Comparison of ENCODE assay signal across 21 cellular contexts in genomic region chr3:98532275-98532637, GRCh38. TPM values are rescaled to one million over a fixed set of nuclear protein-coding genes. Genes with fewer than 3 reads are reported as not detected.
A peak's percentile ranks its signal among the peaks of the same experiment; 100 is the strongest.
DNase-seq lines count a peak whose midpoint lies in the region; ATAC-seq, FAIRE-seq and TF ChIP-seq lines count a peak whose summit lies in the region.
"Had no signal": no experiment of that assay in that cellular context is flagged by ENCODE, and none has a peak within 500 bp of the region (broad histone marks: within the 10 kb centered on the region; RNA-seq: fewer than 3 reads in every experiment).

No MANE protein-coding gene starts in this region.

- no peaks in the 10 kb centered on the region for H3K9me3 ChIP-seq in HepG2 (ENCODE audit: low read length)
- H3K9me3 ChIP-seq in testis: no peaks in the 10 kb centered on the region
- H3K9me3 ChIP-seq: tibial artery had no signal

- H3K27ac Mint-ChIP-seq in natural killer cell treated with Interleukin-12 subunit alpha and Interleukin-12 subunit beta and Interleukin-15 and Interleukin-18, amount 100 ng/mL, for 72 hours: peak overlapping the region in 1 of 2 donors; percentile 67
- H3K27ac Mint-ChIP-seq in natural killer cell: no peak overlapping the region
- H3K27ac Mint-ChIP-seq in activated T-helper 2 cell treated with anti-CD3 and anti-CD28 coated beads, Interferon-gamma antibody, Interleukin-2, Interleukin-4, amounts not matched to agents 10 μg/mL and 5 μg/mL and 100 μg/mL, durations not matched to agents 14 hours and 24 hours and 36 hours: peak overlapping the region; percentile 59
- H3K27ac Mint-ChIP-seq: H9 had no signal

- peaks cover 6% of the 10 kb centered on the region for H3K36me3 Mint-ChIP-seq in natural killer cell treated with Interleukin-12 subunit alpha and Interleukin-12 subunit beta and Interleukin-15 and Interleukin-18, amount 100 ng/mL, for 72 hours
- H3K36me3 Mint-ChIP-seq in natural killer cell: no peaks in the 10 kb centered on the region
- peaks cover 50% of the 10 kb centered on the region for H3K36me3 Mint-ChIP-seq in activated T-helper 2 cell treated with anti-CD3 and anti-CD28 coated beads, Interferon-gamma antibody, Interleukin-2, Interleukin-4, amounts not matched to agents 10 μg/mL and 5 μg/mL and 100 μg/mL, durations not matched to agents 14 hours and 24 hours and 36 hours (ENCODE audit: low read depth)

- no peaks in the 10 kb centered on the region for H3K9me3 Mint-ChIP-seq in natural killer cell treated with Interleukin-12 subunit alpha and Interleukin-12 subunit beta and Interleukin-15 and Interleukin-18, amount 100 ng/mL, for 72 hours
- no peaks in the 10 kb centered on the region for H3K9me3 Mint-ChIP-seq in natural killer cell
- H3K9me3 Mint-ChIP-seq in activated T-helper 2 cell treated with anti-CD3 and anti-CD28 coated beads, Interferon-gamma antibody, Interleukin-2, Interleukin-4, amounts not matched to agents 10 μg/mL and 5 μg/mL and 100 μg/mL, durations not matched to agents 14 hours and 24 hours and 36 hours: no peaks in the 10 kb centered on the region
- H3K9me3 Mint-ChIP-seq: activated naive CD4-positive, alpha-beta T cell treated with anti-CD3 and anti-CD28 coated beads, Interleukin-2, amount 50 U/mL, for 72 hours; H9; naive thymus-derived CD4-positive, alpha-beta T cell had no signal

- BruUV-seq in HepG2 (replicated peaks; lab: Mats Ljungman, UMichigan): no TSS peak

- H3K27me3 Mint-ChIP-seq in natural killer cell treated with Interleukin-12 subunit alpha and Interleukin-12 subunit beta and Interleukin-15 and Interleukin-18, amount 100 ng/mL, for 72 hours: no peaks in the 10 kb centered on the region
- no peaks in the 10 kb centered on the region for H3K27me3 Mint-ChIP-seq in natural killer cell (ENCODE audit: low read depth in 2 of 2)
- H3K27me3 Mint-ChIP-seq in activated T-helper 2 cell treated with anti-CD3 and anti-CD28 coated beads, Interferon-gamma antibody, Interleukin-2, Interleukin-4, amounts not matched to agents 10 μg/mL and 5 μg/mL and 100 μg/mL, durations not matched to agents 14 hours and 24 hours and 36 hours (ENCODE audit: low read depth): no peaks in the 10 kb centered on the region

- no peak for DNase-seq in natural killer cell treated with Interleukin-12 subunit alpha and Interleukin-12 subunit beta and Interleukin-15 and Interleukin-18, amount 100 ng/mL, for 72 hours (ENCODE audit: low spot score)
- DNase-seq in natural killer cell (no peak), NCI-H128 (lab: John Stamatoyannopoulos, UW; ENCODE audit: unreplicated experiment) (no peak), HepG2 (ENCODE audit: low spot score) (no peak), testis (no peak)
- DNase-seq in activated T-helper 2 cell treated with anti-CD3 and anti-CD28 coated beads, Interferon-gamma antibody, Interleukin-2, Interleukin-4, amounts not matched to agents 10 μg/mL and 5 μg/mL and 100 μg/mL, durations not matched to agents 14 hours and 24 hours and 36 hours (ENCODE audit: low spot score): no peak
- DNase-seq: activated CD4-positive, alpha-beta T cell treated with anti-CD3 and anti-CD28 coated beads, Interleukin-2, amount 50 U/mL, for 48 hours; glutamatergic neuron; H9; naive thymus-derived CD4-positive, alpha-beta T cell; NCI-H2081; NCI-H526 treated with DMSO at 0.1 percent for 48 hours; tibial artery had no signal

- no peaks in the 10 kb centered on the region for H3K79me2 ChIP-seq in HepG2 (ENCODE audit: insufficient read depth, low read length)

- peak in 1 of 2 donors; percentile 50 for ATAC-seq in natural killer cell treated with Interleukin-12 subunit alpha and Interleukin-12 subunit beta and Interleukin-15 and Interleukin-18, amount 100 ng/mL, for 72 hours
- ATAC-seq in natural killer cell (no peak), HG03039 (IDR thresholded peaks at IDR 0.05; ENCODE audit: unreplicated experiment) (peak; percentile 1), HepG2 (no peak)
- ATAC-seq: activated naive CD4-positive, alpha-beta T cell treated with anti-CD3 and anti-CD28 coated beads, Interleukin-2, amount 50 U/mL, for 72 hours had no signal

- no peak overlapping the region for H3K9ac ChIP-seq in HepG2 (ENCODE audit: insufficient read depth, low read depth, low read length)

- peak overlapping the region; percentile 55 for H3K4me3 Mint-ChIP-seq in natural killer cell treated with Interleukin-12 subunit alpha and Interleukin-12 subunit beta and Interleukin-15 and Interleukin-18, amount 100 ng/mL, for 72 hours
- no peak overlapping the region for H3K4me3 Mint-ChIP-seq in natural killer cell
- peak overlapping the region; percentile 72 for H3K4me3 Mint-ChIP-seq in activated T-helper 2 cell treated with anti-CD3 and anti-CD28 coated beads, Interferon-gamma antibody, Interleukin-2, Interleukin-4, amounts not matched to agents 10 μg/mL and 5 μg/mL and 100 μg/mL, durations not matched to agents 14 hours and 24 hours and 36 hours (ENCODE audit: low read depth)
- H3K4me3 Mint-ChIP-seq: H9 had no signal

- in situ Hi-C loops in HepG2 (cut with HindIII; ENCODE audit: extremely low pct_ligation_motif_present, low pct_unique_long_range_greater_than_20kb): no loop called here

- TF ChIP-seq EP300 in HepG2 (IDR thresholded peaks at IDR 0.05; ENCODE audit: low read depth in 2 of 2, low read length in 2 of 2) (no peak), HepG2 (CRISPR knock-in tag; IDR thresholded peaks at IDR 0.05; ENCODE audit: borderline replicate concordance) (no peak)

- peak overlapping the region; percentile 11 for H3K4me3 ChIP-seq in urinary bladder (ENCODE audit: low read depth, low read length)
- no peak overlapping the region for H3K4me3 ChIP-seq in HepG2 (replicated peaks in 1 of 3; ENCODE audit: insufficient read depth in 1 of 3, low read depth in 2 of 3, low read length in 3 of 3)
- H3K4me3 ChIP-seq in testis: no peak overlapping the region
- H3K4me3 ChIP-seq: tibial artery had no signal

- peaks cover 2 to 36% of the 10 kb centered on the region in 2 donors for H3K4me1 Mint-ChIP-seq in natural killer cell treated with Interleukin-12 subunit alpha and Interleukin-12 subunit beta and Interleukin-15 and Interleukin-18, amount 100 ng/mL, for 72 hours (ENCODE audit: low read depth in 2 of 2)
- H3K4me1 Mint-ChIP-seq in natural killer cell: no peaks in the 10 kb centered on the region
- H3K4me1 Mint-ChIP-seq in activated T-helper 2 cell treated with anti-CD3 and anti-CD28 coated beads, Interferon-gamma antibody, Interleukin-2, Interleukin-4, amounts not matched to agents 10 μg/mL and 5 μg/mL and 100 μg/mL, durations not matched to agents 14 hours and 24 hours and 36 hours (ENCODE audit: low read depth): peaks cover 66% of the 10 kb centered on the region

- no peak for TF ChIP-seq RAD21 in HepG2 (CRISPR knock-in tag; IDR thresholded peaks at IDR 0.05)

- FAIRE-seq in HepG2 (lab: Jason Lieb, UNC): no peak
- FAIRE-seq: endothelial cell of umbilical vein, RCC 7860 had no signal

- WGBS in urinary bladder: 83% methylated on average over 5 of the region's 5 CpGs
- 68% methylated on average over 5 of the region's 5 CpGs for WGBS in HepG2 (ENCODE audit: low lambda C conversion rate)
- 64 to 74% methylated on average over 3 to 5 of the region's 5 CpGs for WGBS in testis, 2 donors

- H3K4me2 ChIP-seq in HepG2 (ENCODE audit: low read depth, low read length): no peak overlapping the region

- intact Hi-C loops in natural killer cell (cut with micrococcal nuclease): no loop called here
- intact Hi-C loops in activated T-helper 2 cell treated with anti-CD3 and anti-CD28 coated beads, Interferon-gamma antibody, Interleukin-2, Interleukin-4, amounts not matched to agents 10 μg/mL and 5 μg/mL and 100 μg/mL, durations not matched to agents 14 hours and 24 hours and 36 hours (cut with micrococcal nuclease): no loop called here
- intact Hi-C loops in HepG2 (cut with micrococcal nuclease; ENCODE audit: unreplicated experiment): no loop called here
- intact Hi-C loops in testis (cut with DNase I; ENCODE audit: low total_unique reads): no loop called here

- H3K27me3 ChIP-seq in HepG2 (ENCODE audit: control insufficient read depth in 1 of 2, insufficient read depth in 2 of 2, low read length in 2 of 2): 0 out of 5 replicates have a peak, but pooled peaks cover 0 to 4% of the 10 kb centered on the region in 2 experiments
- H3K27me3 ChIP-seq in testis: no peaks in the 10 kb centered on the region

- no peak for TF ChIP-seq CTCF in natural killer cell (IDR thresholded peaks at IDR 0.05)
- TF ChIP-seq CTCF in HepG2 (CRISPR knock-in tag; IDR thresholded peaks at IDR 0.05): no peak
- TF ChIP-seq CTCF in testis (IDR thresholded peaks at IDR 0.05): no peak

- no peak overlapping the region for H2AFZ ChIP-seq in HepG2 (ENCODE audit: low read length)

- no peak for TF ChIP-seq POLR2A in HepG2 (IDR thresholded peaks at IDR 0.05; ENCODE audit: insufficient read depth in 1 of 2, low read depth in 2 of 2, low read length in 2 of 2)
- TF ChIP-seq POLR2A in testis (IDR thresholded peaks at IDR 0.05): no peak

- H3K36me3 ChIP-seq in urinary bladder (ENCODE audit: insufficient read depth): no peaks in the 10 kb centered on the region
- H3K36me3 ChIP-seq in HepG2 (replicated peaks in 1 of 2; ENCODE audit: control insufficient read depth in 1 of 2, insufficient read depth in 2 of 2, low read length in 2 of 2): no peaks in the 10 kb centered on the region
- no peaks in the 10 kb centered on the region for H3K36me3 ChIP-seq in testis (ENCODE audit: low read depth, missing control alignments)
- H3K36me3 ChIP-seq: tibial artery had no signal

- POLR2A ChIA-PET in HepG2 (lab: Yijun Ruan, JAX): no interaction called here

- H3K27ac ChIP-seq in urinary bladder (ENCODE audit: low read depth) (no peak overlapping the region), HepG2 (ENCODE audit: extremely low read length, insufficient read depth, low read length) (no peak overlapping the region), testis (no peak overlapping the region)
- H3K27ac ChIP-seq: tibial artery had no signal

- H4K20me1 ChIP-seq in HepG2 (ENCODE audit: insufficient read depth, low read length): no peaks in the 10 kb centered on the region

- no peaks in the 10 kb centered on the region for H3K4me1 ChIP-seq in urinary bladder (ENCODE audit: insufficient read depth)
- H3K4me1 ChIP-seq in HepG2 (ENCODE audit: insufficient read depth, low read length): peaks cover 18% of the 10 kb centered on the region
- no peaks in the 10 kb centered on the region for H3K4me1 ChIP-seq in testis
- H3K4me1 ChIP-seq: tibial artery had no signal

- CTCF ChIA-PET in HepG2 (lab: Yijun Ruan, JAX; ENCODE audit: low intra/inter-chr PET ratio, low total read pairs): no interaction called here

RNA-seq across cellular contexts. Expression of gene GPR15, which starts 0.5 kb away (rescaled TPM):
- 10 to 100 TPM in 1 of 2 donors, 1 to 10 TPM in 1; 1.4 to 13.2 TPM for total RNA-seq in natural killer cell treated with Interleukin-12 subunit alpha and Interleukin-12 subunit beta and Interleukin-15 and Interleukin-18, amount 100 ng/mL, for 72 hours
- total RNA-seq in natural killer cell (10 to 100 TPM in 1 of 3 donors, 1 to 10 TPM in 1, under 1 TPM in 1; 0.97 to 32.8 (median 1.5) TPM), urinary bladder (not detected), HepG2 (2016; rRNA removed; fragmentation: Illumina TruSeq; extraction: Trizol) (not detected in 2 replicates), testis (not detected)
- 10.0 and 10.5 TPM in 2 replicates for total RNA-seq in activated T-helper 2 cell treated with anti-CD3 and anti-CD28 coated beads, Interferon-gamma antibody, Interleukin-2, Interleukin-4, amounts not matched to agents 10 μg/mL and 5 μg/mL and 100 μg/mL, durations not matched to agents 14 hours and 24 hours and 36 hours
- polyA plus RNA-seq in urinary bladder (0.61 TPM), HepG2 (2011; rRNA removed) (not detected in 2 replicates), testis (ENCODE audit: insufficient read depth, low read depth, low replicate concordance) (0.34 TPM)
- not detected in 2 replicates for total RNA-seq in HepG2 (2016; cell fraction: cytosol; rRNA removed; fragmentation: Illumina TruSeq; extraction: Trizol; ENCODE audit: low read depth)
- not detected in 2 replicates for total RNA-seq in HepG2 (2016; cell fraction: insoluble cytoplasmic fraction; rRNA removed; fragmentation: Illumina TruSeq; extraction: Trizol)
- total RNA-seq in HepG2 (2016; cell fraction: membrane; rRNA removed; fragmentation: Illumina TruSeq; extraction: Trizol): not detected in 2 replicates
- total RNA-seq in HepG2 (2016; cell fraction: nucleus; rRNA removed; fragmentation: Illumina TruSeq; extraction: Trizol): not detected in 2 replicates
- polyA plus RNA-seq in HepG2 (2011; cell fraction: cytosol; rRNA removed): not detected in 2 replicates
- polyA plus RNA-seq in HepG2 (2011; cell fraction: nucleus; rRNA removed): not detected in 2 replicates
- not detected in 2 replicates for polyA plus RNA-seq in HepG2 (2012)
- polyA plus RNA-seq in HepG2 (2016; cell fraction: cytosol; fragmentation: Illumina TruSeq; extraction: Trizol; ENCODE audit: low read depth): not detected in 2 replicates
- polyA plus RNA-seq in HepG2 (2016; cell fraction: insoluble cytoplasmic fraction; fragmentation: Illumina TruSeq; extraction: Trizol; ENCODE audit: low read depth): not detected in 2 replicates
- polyA plus RNA-seq in HepG2 (2016; cell fraction: membrane; fragmentation: Illumina TruSeq; extraction: Trizol; ENCODE audit: low read depth): not detected in 2 replicates
- not detected in 2 replicates for polyA plus RNA-seq in HepG2 (2016; cell fraction: nucleus; fragmentation: Illumina TruSeq; extraction: Trizol; ENCODE audit: insufficient read depth, low read depth)
- not detected in 2 replicates for polyA minus RNA-seq in HepG2 (2011; rRNA and poly(A)+ RNA removed; ENCODE audit: low replicate concordance)
- not detected in 2 replicates for polyA minus RNA-seq in HepG2 (2011; cell fraction: cytosol; rRNA and poly(A)+ RNA removed)
- polyA minus RNA-seq in HepG2 (2011; cell fraction: nucleus; rRNA and poly(A)+ RNA removed): not detected in 2 replicates
- total RNA-seq: endothelial cell of umbilical vein, H9, kidney epithelial cell, MCF 10A had no signal
- polyA plus RNA-seq: endothelial cell of umbilical vein had no signal

RNA-seq across cellular contexts. Expression of gene CLDND1, which starts 9.6 kb away (rescaled TPM):
- total RNA-seq in natural killer cell treated with Interleukin-12 subunit alpha and Interleukin-12 subunit beta and Interleukin-15 and Interleukin-18, amount 100 ng/mL, for 72 hours: 100 to 1,000 TPM; 352 to 548 TPM
- total RNA-seq in natural killer cell (100 to 1,000 TPM; 175 to 220 (median 219) TPM), urinary bladder (107 TPM), HepG2 (2016; rRNA removed; fragmentation: Illumina TruSeq; extraction: Trizol) (30.3 and 50.8 TPM in 2 replicates), testis (100 to 1,000 TPM; 150 to 162 TPM)
- total RNA-seq in activated T-helper 2 cell treated with anti-CD3 and anti-CD28 coated beads, Interferon-gamma antibody, Interleukin-2, Interleukin-4, amounts not matched to agents 10 μg/mL and 5 μg/mL and 100 μg/mL, durations not matched to agents 14 hours and 24 hours and 36 hours: 326 and 338 TPM in 2 replicates
- polyA plus RNA-seq in urinary bladder (104 TPM), HepG2 (2011; rRNA removed) (103 and 121 TPM in 2 replicates), testis (ENCODE audit: insufficient read depth, low read depth, low replicate concordance) (207 TPM)
- total RNA-seq in HepG2 (2016; cell fraction: cytosol; rRNA removed; fragmentation: Illumina TruSeq; extraction: Trizol; ENCODE audit: low read depth): 20.4 and 20.6 TPM in 2 replicates
- total RNA-seq in HepG2 (2016; cell fraction: insoluble cytoplasmic fraction; rRNA removed; fragmentation: Illumina TruSeq; extraction: Trizol): 27.0 and 50.9 TPM in 2 replicates
- total RNA-seq in HepG2 (2016; cell fraction: membrane; rRNA removed; fragmentation: Illumina TruSeq; extraction: Trizol): 34.2 and 39.6 TPM in 2 replicates
- 70.2 and 76.9 TPM in 2 replicates for total RNA-seq in HepG2 (2016; cell fraction: nucleus; rRNA removed; fragmentation: Illumina TruSeq; extraction: Trizol)
- polyA plus RNA-seq in HepG2 (2011; cell fraction: cytosol; rRNA removed): 73.7 and 131 TPM in 2 replicates
- 122 and 159 TPM in 2 replicates for polyA plus RNA-seq in HepG2 (2011; cell fraction: nucleus; rRNA removed)
- polyA plus RNA-seq in HepG2 (2012): 59.9 and 75.2 TPM in 2 replicates
- polyA plus RNA-seq in HepG2 (2016; cell fraction: cytosol; fragmentation: Illumina TruSeq; extraction: Trizol; ENCODE audit: low read depth): 15.6 and 19.2 TPM in 2 replicates
- polyA plus RNA-seq in HepG2 (2016; cell fraction: insoluble cytoplasmic fraction; fragmentation: Illumina TruSeq; extraction: Trizol; ENCODE audit: low read depth): 25.9 and 30.3 TPM in 2 replicates
- polyA plus RNA-seq in HepG2 (2016; cell fraction: membrane; fragmentation: Illumina TruSeq; extraction: Trizol; ENCODE audit: low read depth): 23.5 and 26.2 TPM in 2 replicates
- 91.1 and 94.7 TPM in 2 replicates for polyA plus RNA-seq in HepG2 (2016; cell fraction: nucleus; fragmentation: Illumina TruSeq; extraction: Trizol; ENCODE audit: insufficient read depth, low read depth)
- 63.6 and 95.3 TPM in 2 replicates for polyA minus RNA-seq in HepG2 (2011; rRNA and poly(A)+ RNA removed; ENCODE audit: low replicate concordance)
- polyA minus RNA-seq in HepG2 (2011; cell fraction: cytosol; rRNA and poly(A)+ RNA removed): 66.4 and 80.3 TPM in 2 replicates
- 140 and 147 TPM in 2 replicates for polyA minus RNA-seq in HepG2 (2011; cell fraction: nucleus; rRNA and poly(A)+ RNA removed)

RNA-seq across cellular contexts. Expression of gene OR5K2, which starts 34.8 kb away (rescaled TPM):
- not detected for total RNA-seq in natural killer cell treated with Interleukin-12 subunit alpha and Interleukin-12 subunit beta and Interleukin-15 and Interleukin-18, amount 100 ng/mL, for 72 hours
- total RNA-seq in natural killer cell (not detected), urinary bladder (not detected), HepG2 (2016; rRNA removed; fragmentation: Illumina TruSeq; extraction: Trizol) (not detected in 2 replicates), testis (not detected)
- total RNA-seq in activated T-helper 2 cell treated with anti-CD3 and anti-CD28 coated beads, Interferon-gamma antibody, Interleukin-2, Interleukin-4, amounts not matched to agents 10 μg/mL and 5 μg/mL and 100 μg/mL, durations not matched to agents 14 hours and 24 hours and 36 hours: not detected in 2 replicates
- polyA plus RNA-seq in urinary bladder (not detected), HepG2 (2011; rRNA removed) (not detected in 2 replicates), testis (ENCODE audit: insufficient read depth, low read depth, low replicate concordance) (not detected)
- not detected in 2 replicates for total RNA-seq in HepG2 (2016; cell fraction: cytosol; rRNA removed; fragmentation: Illumina TruSeq; extraction: Trizol; ENCODE audit: low read depth)
- total RNA-seq in HepG2 (2016; cell fraction: insoluble cytoplasmic fraction; rRNA removed; fragmentation: Illumina TruSeq; extraction: Trizol): not detected in 2 replicates
- not detected in 2 replicates for total RNA-seq in HepG2 (2016; cell fraction: membrane; rRNA removed; fragmentation: Illumina TruSeq; extraction: Trizol)
- total RNA-seq in HepG2 (2016; cell fraction: nucleus; rRNA removed; fragmentation: Illumina TruSeq; extraction: Trizol): not detected in 2 replicates
- not detected in 2 replicates for polyA plus RNA-seq in HepG2 (2011; cell fraction: cytosol; rRNA removed)
- polyA plus RNA-seq in HepG2 (2011; cell fraction: nucleus; rRNA removed): not detected in 2 replicates
- not detected in 2 replicates for polyA plus RNA-seq in HepG2 (2012)
- not detected in 2 replicates for polyA plus RNA-seq in HepG2 (2016; cell fraction: cytosol; fragmentation: Illumina TruSeq; extraction: Trizol; ENCODE audit: low read depth)
- not detected in 2 replicates for polyA plus RNA-seq in HepG2 (2016; cell fraction: insoluble cytoplasmic fraction; fragmentation: Illumina TruSeq; extraction: Trizol; ENCODE audit: low read depth)
- polyA plus RNA-seq in HepG2 (2016; cell fraction: membrane; fragmentation: Illumina TruSeq; extraction: Trizol; ENCODE audit: low read depth): not detected in 2 replicates
- not detected in 2 replicates for polyA plus RNA-seq in HepG2 (2016; cell fraction: nucleus; fragmentation: Illumina TruSeq; extraction: Trizol; ENCODE audit: insufficient read depth, low read depth)
- polyA minus RNA-seq in HepG2 (2011; rRNA and poly(A)+ RNA removed; ENCODE audit: low replicate concordance): not detected in 2 replicates
- polyA minus RNA-seq in HepG2 (2011; cell fraction: cytosol; rRNA and poly(A)+ RNA removed): not detected in 2 replicates
- not detected in 2 replicates for polyA minus RNA-seq in HepG2 (2011; cell fraction: nucleus; rRNA and poly(A)+ RNA removed)
- total RNA-seq: activated naive CD4-positive, alpha-beta T cell treated with anti-CD3 and anti-CD28 coated beads, Interleukin-2, amount 50 U/mL, for 72 hours; endothelial cell of umbilical vein; H9; kidney epithelial cell; MCF 10A; naive thymus-derived CD4-positive, alpha-beta T cell; T-helper 2 cell treated with Interferon-gamma antibody and Interleukin-4, amounts not matched to agents 100 ng/mL and 5 ng/mL, for 36 hours had no signal
- polyA plus RNA-seq: endothelial cell of umbilical vein; naive thymus-derived CD4-positive, alpha-beta T cell had no signal
